Comparison of ENCODE assay signal across 7 cellular contexts in genomic region chr6:157240059-157240959, GRCh38.
A peak's percentile ranks its signal among the peaks of the same experiment; 100 is the strongest.
DNase-seq lines count a peak whose midpoint lies in the region; ATAC-seq and TF ChIP-seq lines count a peak whose summit lies in the region.

No MANE protein-coding gene starts in this region.

- H3K4me3 Mint-ChIP-seq in stimulated activated memory B cell treated with anti-CD40 and anti-IgM and Interleukin-4, amounts not matched to agents 10 μg/mL and 1 μg/mL and 100 μg/mL, for 72 hours = no peak overlapping the region

- no peak for ATAC-seq in stimulated activated memory B cell treated with anti-CD40 and anti-IgM and Interleukin-4, amounts not matched to agents 10 μg/mL and 1 μg/mL and 100 μg/mL, for 72 hours

- TF ChIP-seq CTCF in ovary (IDR thresholded peaks at IDR 0.05) (no peak), thyroid gland (IDR thresholded peaks at IDR 0.05) (no peak)

- H3K4me3 ChIP-seq in ovary (peak overlapping the region; percentile 32), thyroid gland (replicated peaks in 1 of 3) (no peak overlapping the region)
- H3K4me3 ChIP-seq in effector memory CD4-positive, alpha-beta T cell (ENCODE audit: insufficient read depth, low read depth, low read length, poor library complexity, severe bottlenecking) = no peak overlapping the region

- H3K9me3 Mint-ChIP-seq in stimulated activated memory B cell treated with anti-CD40 and anti-IgM and Interleukin-4, amounts not matched to agents 10 μg/mL and 1 μg/mL and 100 μg/mL, for 72 hours = peaks cover 13% of the 10 kb centered on the region

- H3K4me1 Mint-ChIP-seq in stimulated activated memory B cell treated with anti-CD40 and anti-IgM and Interleukin-4, amounts not matched to agents 10 μg/mL and 1 μg/mL and 100 μg/mL, for 72 hours = peaks cover 11% of the 10 kb centered on the region

- WGBS in ovary, 3 donors = 6 to 12% (median 6%) methylated on average over 28 of the region's 28 CpGs
- 57 to 62% methylated on average over 23 to 27 of the region's 28 CpGs for WGBS in thyroid gland, 2 donors

- H3K27ac ChIP-seq in epithelial cell of prostate = peak overlapping the region; percentile 58
- H3K27ac ChIP-seq in ovary = peak overlapping the region in 1 of 2 donors; percentile 80
- peak overlapping the region in 1 of 3 donors; percentile 56 for H3K27ac ChIP-seq in thyroid gland
- H3K27ac ChIP-seq in effector memory CD4-positive, alpha-beta T cell (ENCODE audit: insufficient read depth, low read length, poor library complexity, severe bottlenecking) = no peak overlapping the region

- peaks cover 48% of the 10 kb centered on the region for H3K27me3 Mint-ChIP-seq in stimulated activated memory B cell treated with anti-CD40 and anti-IgM and Interleukin-4, amounts not matched to agents 10 μg/mL and 1 μg/mL and 100 μg/mL, for 72 hours

- DNase-seq in H4 (ENCODE audit: low spot score) = peak; percentile 24
- peak; percentile 83 for DNase-seq in NCI-H748 treated with DMSO at 0.1 percent for 48 hours (lab: John Stamatoyannopoulos, UW)
- DNase-seq in epithelial cell of prostate (ENCODE audit: low read depth, low spot score) = no peak
- peak; percentile 56 to 88 (median 75) for DNase-seq in ovary
- DNase-seq in thyroid gland = no peak
- DNase-seq in effector memory CD4-positive, alpha-beta T cell = no peak

- TF ChIP-seq EP300 in ovary (IDR thresholded peaks at IDR 0.05) = peak; percentile 49

- H3K4me1 ChIP-seq in ovary (ENCODE audit: insufficient read depth) (peaks cover 5% of the 10 kb centered on the region), thyroid gland (peaks cover 0 to 12% of the 10 kb centered on the region in 2 donors)
- peaks cover 18% of the 10 kb centered on the region for H3K4me1 ChIP-seq in effector memory CD4-positive, alpha-beta T cell (ENCODE audit: control insufficient read depth, insufficient read depth, low read length, poor library complexity, severe bottlenecking)

- H3K27me3 ChIP-seq in ovary (no peaks in the 10 kb centered on the region), thyroid gland (no peaks in the 10 kb centered on the region)
- H3K27me3 ChIP-seq in effector memory CD4-positive, alpha-beta T cell (replicated peaks; ENCODE audit: control insufficient read depth, insufficient read depth, low read length, poor library complexity, severe bottlenecking) = peaks cover 4% of the 10 kb centered on the region

- H3K9me3 ChIP-seq in ovary = no peaks in the 10 kb centered on the region
- no peaks in the 10 kb centered on the region for H3K9me3 ChIP-seq in thyroid gland
- no peaks in the 10 kb centered on the region for H3K9me3 ChIP-seq in effector memory CD4-positive, alpha-beta T cell (ENCODE audit: control insufficient read depth, low read length)

- H3K36me3 Mint-ChIP-seq in stimulated activated memory B cell treated with anti-CD40 and anti-IgM and Interleukin-4, amounts not matched to agents 10 μg/mL and 1 μg/mL and 100 μg/mL, for 72 hours = no peaks in the 10 kb centered on the region

- TF ChIP-seq POLR2A in ovary (IDR thresholded peaks at IDR 0.05) (no peak), thyroid gland (IDR thresholded peaks at IDR 0.05) (no peak)

- H3K36me3 ChIP-seq in ovary (no peaks in the 10 kb centered on the region), thyroid gland (no peaks in the 10 kb centered on the region)
- H3K36me3 ChIP-seq in effector memory CD4-positive, alpha-beta T cell (ENCODE audit: control insufficient read depth, insufficient read depth, low read length) = no peaks in the 10 kb centered on the region

- no peak overlapping the region for H3K27ac Mint-ChIP-seq in stimulated activated memory B cell treated with anti-CD40 and anti-IgM and Interleukin-4, amounts not matched to agents 10 μg/mL and 1 μg/mL and 100 μg/mL, for 72 hours

- intact Hi-C loops in ovary (cut with DNase I) = loop anchor here in 1 of 4 donors (2.0 kb wide), 1 partner anchor 32 kb away; no protein-coding TSS in a partner anchor
- intact Hi-C loops in thyroid gland (cut with DNase I) = no loop called here

Comparison
In these comparisons a context has a peak if more than half of its experiments do, and no peak if none do; other contexts are left out.
1. DNase-seq: peak in H4 (single experiment), NCI-H748 treated with DMSO at 0.1 percent for 48 hours (single experiment) and ovary (5 of 5); none in epithelial cell of prostate (single experiment), thyroid gland (0 of 2) and effector memory CD4-positive, alpha-beta T cell (0 of 3).